11 cellular contexts compared by ENCODE assay signal in genomic region chr12:48184549-48184922, GRCh38. TPM values are rescaled to one million over a fixed set of nuclear protein-coding genes. Genes with fewer than 3 reads are reported as not detected.
DNase-seq lines count a peak whose midpoint lies in the region; ATAC-seq, FAIRE-seq and TF ChIP-seq lines count a peak whose summit lies in the region.
"Had no signal": no experiment of that assay in that cellular context is flagged by ENCODE, and none has a peak within 500 bp of the region (broad histone marks: within the 10 kb centered on the region; RNA-seq: fewer than 3 reads in every experiment).

No MANE protein-coding gene starts in this region.

- H3K36me3 ChIP-seq in muscle layer of colon (ENCODE audit: insufficient read depth, low read length) (no peaks in the 10 kb centered on the region), thoracic aorta (no peaks in the 10 kb centered on the region), small intestine (ENCODE audit: control insufficient read depth in 2 of 2, insufficient read depth in 2 of 2, low read length in 2 of 2) (no peaks in the 10 kb centered on the region)

- H3K27ac ChIP-seq in muscle layer of colon (ENCODE audit: low read depth, low read length) (no peak overlapping the region), thoracic aorta (no peak overlapping the region), small intestine (ENCODE audit: low read depth in 1 of 2, low read length in 1 of 2) (no peak overlapping the region)

- H3K9me3 Mint-ChIP-seq in activated CD4-positive, alpha-beta T cell treated with anti-CD3 and anti-CD28 coated beads, Interleukin-2, amount 10 ng/mL, durations not matched to agents 7 days and 5 days = no peaks in the 10 kb centered on the region
- H3K9me3 Mint-ChIP-seq in brain = no peaks in the 10 kb centered on the region

- no peak overlapping the region for H3K27ac Mint-ChIP-seq in activated CD4-positive, alpha-beta T cell treated with anti-CD3 and anti-CD28 coated beads, Interleukin-2, amount 10 ng/mL, durations not matched to agents 7 days and 5 days
- H3K27ac Mint-ChIP-seq in brain = peak overlapping the region; percentile 57 to 93 (median 88)

- H3K9me3 ChIP-seq in muscle layer of colon (ENCODE audit: low read length) (no peaks in the 10 kb centered on the region), thoracic aorta (no peaks in the 10 kb centered on the region), small intestine (ENCODE audit: control insufficient read depth, low read depth) (no peaks in the 10 kb centered on the region)

- WGBS in small intestine, 3 donors = 9 to 14% (median 10%) methylated on average over 20 of the region's 20 CpGs

- FAIRE-seq in small intestine (lab: Jason Lieb, UNC) = no peak
- FAIRE-seq: HepG2 had no signal

- POLR2A ChIA-PET in activated CD4-positive, alpha-beta T cell treated with anti-CD3 and anti-CD28 coated beads, Interleukin-2, amount 10 ng/mL, durations not matched to agents 7 days and 5 days (lab: Charles Lee) = no interaction called here

- H3K36me3 Mint-ChIP-seq in activated CD4-positive, alpha-beta T cell treated with anti-CD3 and anti-CD28 coated beads, Interleukin-2, amount 10 ng/mL, durations not matched to agents 7 days and 5 days (ENCODE audit: low read depth) = no peaks in the 10 kb centered on the region
- H3K36me3 Mint-ChIP-seq in brain = no peaks in the 10 kb centered on the region

- CTCF ChIA-PET in activated CD4-positive, alpha-beta T cell treated with anti-CD3 and anti-CD28 coated beads, Interleukin-2, amount 10 ng/mL, durations not matched to agents 7 days and 5 days (lab: Charles Lee) = interaction anchor here (0.7 kb wide), 1 partner anchor 15 kb away, joined by 3 read pairs; no protein-coding TSS in a partner anchor

- TF ChIP-seq CTCF in brain (conservative IDR thresholded peaks at IDR 0.05) = no peak
- no peak for TF ChIP-seq CTCF in thoracic aorta (IDR thresholded peaks at IDR 0.05)

- H3K4me1 Mint-ChIP-seq in activated CD4-positive, alpha-beta T cell treated with anti-CD3 and anti-CD28 coated beads, Interleukin-2, amount 10 ng/mL, durations not matched to agents 7 days and 5 days = peaks cover 17% of the 10 kb centered on the region
- peaks cover 56% of the 10 kb centered on the region for H3K4me1 Mint-ChIP-seq in brain

- peaks cover 15% of the 10 kb centered on the region for H3K4me1 ChIP-seq in muscle layer of colon (ENCODE audit: insufficient read depth, low read length)
- H3K4me1 ChIP-seq in thoracic aorta (ENCODE audit: control insufficient read depth in 1 of 2, low read depth in 2 of 2) = peaks cover 4 to 16% of the 10 kb centered on the region in 2 donors
- no peaks in the 10 kb centered on the region for H3K4me1 ChIP-seq in small intestine (ENCODE audit: control insufficient read depth in 2 of 2, insufficient read depth in 1 of 2, low read depth in 1 of 2, low read length in 1 of 2)

- no peak for DNase-seq in activated CD4-positive, alpha-beta T cell treated with anti-CD3 and anti-CD28 coated beads, Interleukin-2, amount 10 ng/mL, durations not matched to agents 7 days and 5 days
- DNase-seq in activated CD4-positive, alpha-beta T cell treated with anti-CD3 and anti-CD28 coated beads for 4 hours = no peak
- DNase-seq in thoracic aorta (ENCODE audit: low spot score) (no peak), small intestine (no peak)
- no peak for DNase-seq in NK-92 treated with Interleukin-12 subunit alpha and Interleukin-12 subunit beta, amount 100 ng/mL, for 24 hours (lab: John Stamatoyannopoulos, UW)
- DNase-seq: effector CD4-positive, alpha-beta T cell; NCI-H774 had no signal

- no peak for ATAC-seq in thoracic aorta (ENCODE audit: insufficient number of reproducible peaks, low FRiP score, low read depth)
- ATAC-seq in GM18867 (IDR thresholded peaks at IDR 0.05; ENCODE audit: unreplicated experiment) = no peak

- peak overlapping the region; percentile 43 to 92 for H3K4me3 ChIP-seq in muscle layer of colon (ENCODE audit: low read depth in 1 of 2, low read length in 2 of 2)
- peak overlapping the region; percentile 96 for H3K4me3 ChIP-seq in thoracic aorta
- no peak overlapping the region for H3K4me3 ChIP-seq in small intestine (ENCODE audit: low read depth in 1 of 2, low read length in 2 of 2)

- H3K9ac ChIP-seq in muscle layer of colon (ENCODE audit: low read length) = no peak overlapping the region

- H3K27me3 ChIP-seq in muscle layer of colon (ENCODE audit: control insufficient read depth in 1 of 2, insufficient read depth in 2 of 2, low read length in 2 of 2) (peaks cover 29 to 47% of the 10 kb centered on the region in 2 donors), thoracic aorta (replicated peaks; ENCODE audit: insufficient read depth) (no peaks in the 10 kb centered on the region), small intestine (ENCODE audit: control insufficient read depth in 2 of 2, insufficient read depth in 2 of 2, low read length in 2 of 2) (peaks cover 0 to 5% of the 10 kb centered on the region in 2 donors)

- peaks cover 56% of the 10 kb centered on the region for H3K27me3 Mint-ChIP-seq in activated CD4-positive, alpha-beta T cell treated with anti-CD3 and anti-CD28 coated beads, Interleukin-2, amount 10 ng/mL, durations not matched to agents 7 days and 5 days
- peaks cover 33% of the 10 kb centered on the region for H3K27me3 Mint-ChIP-seq in brain

- H3K4me3 Mint-ChIP-seq in activated CD4-positive, alpha-beta T cell treated with anti-CD3 and anti-CD28 coated beads, Interleukin-2, amount 10 ng/mL, durations not matched to agents 7 days and 5 days = peak overlapping the region; percentile 62
- peak overlapping the region; percentile 88 to 93 (median 91) for H3K4me3 Mint-ChIP-seq in brain

RNA-seq across cellular contexts. Expression of gene CCDC184, which starts 1.1 kb away (rescaled TPM):
- under 1 TPM; 0.17 to 0.22 TPM for total RNA-seq in activated CD4-positive, alpha-beta T cell treated with anti-CD3 and anti-CD28 coated beads, Interleukin-2, amount 10 ng/mL, durations not matched to agents 7 days and 5 days
- 8.9 TPM for polyA plus RNA-seq in brain (ENCODE audit: insufficient read depth, low read depth, low replicate concordance)
- total RNA-seq in thoracic aorta = 1 to 10 TPM in 1 of 2 donors, under 1 TPM in 1; 0.81 to 5.6 TPM
- polyA plus RNA-seq in small intestine = 1 to 10 TPM in 1 of 3 donors, not detected in 2; 2.1 TPM
- total RNA-seq: HepG2 had no signal
- polyA plus RNA-seq: HepG2 had no signal

RNA-seq across cellular contexts. Expression of gene OR10AD1, which starts 18.6 kb away (rescaled TPM):
- not detected for total RNA-seq in activated CD4-positive, alpha-beta T cell treated with anti-CD3 and anti-CD28 coated beads, Interleukin-2, amount 10 ng/mL, durations not matched to agents 7 days and 5 days
- polyA plus RNA-seq in brain (ENCODE audit: insufficient read depth, low read depth, low replicate concordance) (not detected), small intestine (not detected)
- total RNA-seq in thoracic aorta = not detected
- total RNA-seq: HepG2 had no signal
- polyA plus RNA-seq: HepG2 had no signal

RNA-seq across cellular contexts. Expression of gene ASB8, which starts 27.2 kb away (rescaled TPM):
- total RNA-seq in activated CD4-positive, alpha-beta T cell treated with anti-CD3 and anti-CD28 coated beads, Interleukin-2, amount 10 ng/mL, durations not matched to agents 7 days and 5 days = 10 to 100 TPM; 44.7 to 46.4 TPM
- 26.6 TPM for polyA plus RNA-seq in brain (ENCODE audit: insufficient read depth, low read depth, low replicate concordance)
- 10 to 100 TPM; 20.7 to 45.3 TPM for total RNA-seq in thoracic aorta
- polyA plus RNA-seq in small intestine = 10 to 100 TPM; 17.6 to 26.4 (median 21.6) TPM

Comparison
In these comparisons a context has a peak if more than half of its experiments do, and no peak if none do; other contexts are left out.
1. H3K4me3 ChIP-seq: peak in muscle layer of colon (2 of 2) and thoracic aorta (single experiment); none in small intestine (0 of 2).